Comparison of ENCODE assay signal across 1 cellular context in the genomic region with DNA sequence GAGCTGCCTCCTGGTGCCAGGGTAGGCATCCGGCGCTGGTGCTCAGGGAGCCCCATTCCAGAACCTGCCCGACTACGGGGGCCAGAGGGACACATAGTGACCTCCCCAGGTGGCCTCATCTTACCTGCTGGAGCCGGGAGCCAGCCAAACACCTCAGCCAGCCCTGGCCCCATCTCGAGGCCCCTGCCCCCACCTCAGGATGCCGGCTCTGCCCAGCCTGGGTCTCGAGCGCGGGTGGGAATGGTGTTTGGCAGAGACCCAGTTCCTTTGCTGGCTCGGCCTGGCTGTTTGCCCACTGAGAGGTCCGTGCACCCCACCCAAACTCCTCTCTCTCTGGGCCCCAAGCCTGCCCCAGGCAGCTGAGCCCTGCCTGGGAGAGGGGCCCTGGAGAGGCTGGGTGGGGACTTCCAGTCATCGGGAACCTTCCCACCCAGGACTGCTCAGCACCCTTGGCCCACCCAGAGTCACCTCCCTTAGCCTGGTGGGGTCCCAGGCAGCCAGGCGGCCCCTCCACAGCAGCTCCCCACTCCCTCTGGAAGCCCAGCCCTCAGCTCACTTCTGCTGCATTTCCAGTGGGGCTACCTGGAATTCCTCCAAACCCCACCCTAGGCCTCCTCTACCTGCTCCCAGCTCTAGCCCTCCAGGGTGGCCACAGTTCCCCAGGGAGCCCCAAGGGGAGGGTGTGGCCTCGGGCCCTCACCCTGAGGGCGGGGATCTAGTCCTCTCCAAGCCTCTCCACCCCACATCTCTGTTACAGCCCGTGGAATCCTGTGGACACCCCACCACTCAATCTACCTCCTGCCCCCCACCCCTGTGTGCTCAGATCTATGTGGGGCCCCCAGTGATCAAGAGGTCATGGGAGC.
TF ChIP-seq lines count a peak whose summit lies in the region.

No MANE protein-coding gene starts in this region.

TF ChIP-seq in K562, 482 proteins besides CTCF, POLR2A, EP300 and RAD21 (continued from another document):
- TF ChIP-seq CHD7 (IDR thresholded peaks at IDR 0.05; ENCODE audit: low read depth, low read length) (no peak), POLR3A (IDR thresholded peaks at IDR 0.05; ENCODE audit: borderline replicate concordance, extremely low read depth, insufficient read depth, insufficient read length) (no peak), TFAP4 (CRISPR knock-in tag; IDR thresholded peaks at IDR 0.05; ENCODE audit: borderline replicate concordance) (no peak)
